In genomic region chr11:63709336-63709735, GRCh38 we compare ENCODE assay signal across 25 cellular contexts.
"Had no signal": no experiment of that assay in that cellular context is flagged by ENCODE, and none has a peak within 500 bp of the region (broad histone marks: within the 10 kb centered on the region; RNA-seq: fewer than 3 reads in every experiment).

No MANE protein-coding gene starts in this region.

- H3K36me3 ChIP-seq: right atrium auricular region, tibial nerve, uterus, WERI-Rb-1 had no signal

- H3K27me3 ChIP-seq: neural progenitor cell, right atrium auricular region, tibial nerve, uterus had no signal

- ATAC-seq: activated CD8-positive, alpha-beta T cell treated with anti-CD3 and anti-CD28 coated beads for 36 hours; activated naive CD4-positive, alpha-beta T cell treated with anti-CD3 and anti-CD28 coated beads, Interleukin-2, amount 50 U/mL, for 72 hours had no signal

- H2AFZ ChIP-seq: neural progenitor cell had no signal

- H3K4me3 Mint-ChIP-seq: activated CD8-positive, alpha-beta T cell treated with anti-CD3 and anti-CD28 coated beads for 36 hours; brain; central memory CD8-positive, alpha-beta T cell; naive B cell; neural progenitor cell had no signal

- H3K4me3 ChIP-seq: coronary artery, lung, neural progenitor cell, right atrium auricular region, tibial nerve, uterus had no signal

- H3K9ac ChIP-seq: neural progenitor cell had no signal

- H3K9me3 Mint-ChIP-seq: activated CD8-positive, alpha-beta T cell treated with anti-CD3 and anti-CD28 coated beads for 36 hours; activated naive CD4-positive, alpha-beta T cell treated with anti-CD3 and anti-CD28 coated beads, Interleukin-2, amount 50 U/mL, for 72 hours; brain; central memory CD8-positive, alpha-beta T cell; naive B cell; neural progenitor cell had no signal

- DNase-seq: activated CD4-positive, alpha-beta T cell treated with anti-CD3 and anti-CD28 coated beads for 48 hours; activated CD8-positive, alpha-beta T cell treated with anti-CD3 and anti-CD28 coated beads for 36 hours; activated effector memory CD4-positive, alpha-beta T cell treated with anti-CD3 and anti-CD28 coated beads, Interleukin-2, amount 50 U/mL, for 16 hours; activated T-cell treated with anti-CD3 and anti-CD28 coated beads, Interleukin-2, amount 50 U/mL, for 48 hours; amniotic stem cell; effector CD8-positive, alpha-beta T cell; islet precursor cell; naive B cell; posterior cingulate gyrus; small intestine; stimulated activated CD4-positive, alpha-beta T cell treated with anti-CD3 and anti-CD28 coated beads, Interleukin-4, amount 100 ng/mL, for 4 hours; stimulated activated CD8-positive, alpha-beta memory T cell treated with anti-CD3 and anti-CD28 coated beads, Interleukin-4, amount 100 ng/mL, for 48 hours; stimulated activated naive CD4-positive, alpha-beta T cell treated with Interleukin-2 at 50 U/mL for 16 hours; substantia nigra; T-helper 9 cell; uterus; WERI-Rb-1 had no signal

- H3K27me3 Mint-ChIP-seq: activated CD8-positive, alpha-beta T cell treated with anti-CD3 and anti-CD28 coated beads for 36 hours; brain; central memory CD8-positive, alpha-beta T cell; naive B cell had no signal

- H3K4me2 ChIP-seq: neural progenitor cell had no signal

- H3K27ac Mint-ChIP-seq: activated CD8-positive, alpha-beta T cell treated with anti-CD3 and anti-CD28 coated beads for 36 hours; activated naive CD4-positive, alpha-beta T cell treated with anti-CD3 and anti-CD28 coated beads, Interleukin-2, amount 50 U/mL, for 72 hours; naive B cell; neural progenitor cell had no signal

- H3K36me3 Mint-ChIP-seq: activated naive CD4-positive, alpha-beta T cell treated with anti-CD3 and anti-CD28 coated beads, Interleukin-2, amount 50 U/mL, for 72 hours; naive B cell had no signal

- FAIRE-seq: small intestine had no signal

- H3K9me3 ChIP-seq: right atrium auricular region, tibial nerve, uterus had no signal

- H3K4me1 Mint-ChIP-seq: central memory CD8-positive, alpha-beta T cell had no signal

- H3K4me1 ChIP-seq: neural progenitor cell had no signal

- H3K27ac ChIP-seq: coronary artery, neural progenitor cell, right atrium auricular region, tibial nerve, WERI-Rb-1 had no signal
